Comparison of ENCODE assay signal across 8 cellular contexts in genomic region chr9:111661150-111661801, GRCh38. TPM values are rescaled to one million over a fixed set of nuclear protein-coding genes. Genes with fewer than 3 reads are reported as not detected.
DNase-seq lines count a peak whose midpoint lies in the region; ATAC-seq and FAIRE-seq lines count a peak whose summit lies in the region.

Gene GNG10 (plus strand): TSS chr9:111661605. CDS start chr9:111661635, 30 bp downstream.

- H3K27ac Mint-ChIP-seq in T-helper 1 cell treated with Interleukin-12 subunit alpha and Interleukin-12 subunit beta and Interleukin-4 antibody, amounts not matched to agents 30 μg/mL and 1 μg/mL, for 36 hours: peak within 1 kb of the TSS; percentile 93

- peaks cover 2% of the 10 kb centered on the region for H3K4me1 ChIP-seq in right cardiac atrium (ENCODE audit: control insufficient read depth, insufficient read depth, low read length)

- H3K4me3 ChIP-seq in right cardiac atrium (ENCODE audit: low read length): peak within 1 kb of the TSS; percentile 71

- intact Hi-C loops in right cardiac atrium (cut with DNase I): no loop called here

- no peaks in the 10 kb centered on the region for H3K9me3 ChIP-seq in right cardiac atrium (ENCODE audit: control insufficient read depth, low read length)

- no peak for FAIRE-seq in urothelium cell line (lab: Jason Lieb, UNC)

- H3K4me1 Mint-ChIP-seq in T-helper 1 cell treated with Interleukin-12 subunit alpha and Interleukin-12 subunit beta and Interleukin-4 antibody, amounts not matched to agents 30 μg/mL and 1 μg/mL, for 36 hours (ENCODE audit: low read depth): peaks cover 22% of the 10 kb centered on the region

- H3K27ac ChIP-seq in right cardiac atrium (ENCODE audit: low read length): peak within 1 kb of the TSS; percentile 61

- no peaks in the 10 kb centered on the region for H3K9me3 Mint-ChIP-seq in T-helper 1 cell treated with Interleukin-12 subunit alpha and Interleukin-12 subunit beta and Interleukin-4 antibody, amounts not matched to agents 30 μg/mL and 1 μg/mL, for 36 hours

- H3K27me3 ChIP-seq in right cardiac atrium (ENCODE audit: control insufficient read depth, insufficient read depth): no peaks in the 10 kb centered on the region

- H3K27me3 Mint-ChIP-seq in T-helper 1 cell treated with Interleukin-12 subunit alpha and Interleukin-12 subunit beta and Interleukin-4 antibody, amounts not matched to agents 30 μg/mL and 1 μg/mL, for 36 hours (ENCODE audit: low read depth): no peaks in the 10 kb centered on the region

- peak within 1 kb of the TSS; percentile 93 for H3K4me3 Mint-ChIP-seq in T-helper 1 cell treated with Interleukin-12 subunit alpha and Interleukin-12 subunit beta and Interleukin-4 antibody, amounts not matched to agents 30 μg/mL and 1 μg/mL, for 36 hours

- peaks cover 16% of the 10 kb centered on the region for H3K36me3 Mint-ChIP-seq in T-helper 1 cell treated with Interleukin-12 subunit alpha and Interleukin-12 subunit beta and Interleukin-4 antibody, amounts not matched to agents 30 μg/mL and 1 μg/mL, for 36 hours (ENCODE audit: low read depth)

- DNase-seq in GDM1 (lab: John Stamatoyannopoulos, UW) (peak; percentile 65), KG1 (lab: John Stamatoyannopoulos, UW) (peak; percentile 23), amygdala (lab: John Stamatoyannopoulos, UW) (peak in 47 of 56 donors; percentile 7 to 69 (median 42)), right cardiac atrium (peak; percentile 67 to 87 (median 86)), putamen (ENCODE audit: low spot score) (peak; percentile 67), urothelium cell line (ENCODE audit: low spot score) (peak; percentile 89)

- under 1% methylated on average over 61 of the region's 61 CpGs for WGBS in right cardiac atrium

- peak; percentile 91 for ATAC-seq in GM21723 (IDR thresholded peaks at IDR 0.05; ENCODE audit: unreplicated experiment)
- ATAC-seq in right cardiac atrium: peak; percentile 96

RNA-seq across cellular contexts. Expression of gene GNG10, which starts in this region (rescaled TPM):
- total RNA-seq in right cardiac atrium: 10 to 100 TPM; 24.7 to 31.9 (median 29.4) TPM
- 41.9 TPM for polyA plus RNA-seq in right cardiac atrium

Comparison
In these comparisons a context has a peak if more than half of its experiments do, and no peak if none do; other contexts are left out.
1. Peak in every context shown above with its lines: DNase-seq, ATAC-seq, H3K4me3 ChIP-seq and H3K27ac ChIP-seq.
2. DNase-seq: peak in every context shown above with its lines; median percentile 89 in urothelium cell line; 86 in right cardiac atrium; 67 in putamen; 65 in GDM1; 42 in amygdala; 23 in KG1.